In the genomic region with DNA sequence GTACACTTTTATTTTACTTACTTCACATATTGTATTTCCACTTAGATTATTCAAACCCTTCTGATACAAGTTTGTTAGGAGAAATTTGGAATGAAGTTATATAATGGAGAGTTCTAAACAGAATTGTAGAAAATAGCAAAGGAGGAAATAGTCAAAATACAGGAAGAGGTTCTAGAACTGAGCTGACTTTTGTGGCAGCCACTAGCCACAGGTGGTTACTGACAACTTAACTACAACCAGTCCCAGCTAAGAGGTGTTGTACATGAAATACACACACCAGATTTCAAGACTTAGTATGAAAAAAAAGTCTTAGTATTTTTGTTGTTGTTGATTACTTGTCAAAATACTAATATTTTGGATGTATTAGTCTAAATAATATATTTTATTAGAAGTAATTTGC, we compare ENCODE assay signal across 25 cellular contexts.
DNase-seq lines count a peak whose midpoint lies in the region; ATAC-seq and TF ChIP-seq lines count a peak whose summit lies in the region.
"Had no signal": no experiment of that assay in that cellular context is flagged by ENCODE, and none has a peak within 500 bp of the region (broad histone marks: within the 10 kb centered on the region; RNA-seq: fewer than 3 reads in every experiment).

No MANE protein-coding gene starts in this region.

- H3K4me2 ChIP-seq in mammary epithelial cell (ENCODE audit: insufficient read depth, low read depth, low read length) (no peak overlapping the region), smooth muscle cell (no peak overlapping the region), GM23338 (no peak overlapping the region)
- H3K4me2 ChIP-seq: BLaER1 had no signal

- intact Hi-C loops in heart left ventricle (cut with DNase I) (no loop called here), left cardiac atrium (cut with DNase I) (no loop called here), mammary epithelial cell (cut with micrococcal nuclease) (no loop called here)

- no peaks in the 10 kb centered on the region; the same call in 2 of the 3 replicates for H3K9me3 Mint-ChIP-seq in GM23338
- H3K9me3 Mint-ChIP-seq: activated CD4-positive, alpha-beta memory T cell treated with anti-CD3 and anti-CD28 coated beads for 36 hours had no signal

- H3K9me3 ChIP-seq in heart left ventricle (no peaks in the 10 kb centered on the region), mammary epithelial cell (replicated peaks; ENCODE audit: insufficient read depth, low read length) (no peaks in the 10 kb centered on the region), smooth muscle cell (replicated peaks; ENCODE audit: low read depth) (no peaks in the 10 kb centered on the region)
- H3K9me3 ChIP-seq: BLaER1, Caco-2, neutrophil, right lobe of liver, thyroid gland had no signal

- H4K20me1 ChIP-seq in mammary epithelial cell (ENCODE audit: insufficient read depth, low read length) (no peaks in the 10 kb centered on the region), smooth muscle cell (ENCODE audit: low read depth) (no peaks in the 10 kb centered on the region), GM23338 (replicated peaks; ENCODE audit: insufficient read depth) (no peaks in the 10 kb centered on the region)
- H4K20me1 ChIP-seq: BLaER1 had no signal

- H3K4me1 Mint-ChIP-seq in GM23338: peaks cover 15% of the 10 kb centered on the region; the same call in 2 of the 3 replicates

- DNase-seq in heart left ventricle (no peak), left cardiac atrium (no peak), Kasumi-1 (lab: John Stamatoyannopoulos, UW) (peak; percentile 14), mammary epithelial cell (no peak), smooth muscle cell (lab: John Stamatoyannopoulos, UW; ENCODE audit: unreplicated experiment) (no peak), GM23338 (ENCODE audit: low spot score) (no peak), middle frontal gyrus (ENCODE audit: extremely low spot score, low spot score) (no peak)
- DNase-seq in activated naive CD4-positive, alpha-beta T cell treated with Interleukin-2 at 50 U/mL for 16 hours: no peak
- DNase-seq: activated CD4-positive, alpha-beta memory T cell treated with anti-CD3 and anti-CD28 coated beads for 36 hours; activated CD4-positive, alpha-beta T cell treated with anti-CD3 and anti-CD28 coated beads for 1 hour; activated naive CD4-positive, alpha-beta T cell treated with anti-CD3 and anti-CD28 coated beads, Interleukin-2, amount 50 U/mL, for 16 hours; amygdala; brain microvascular endothelial cell; Caco-2; DMS53; NCI-H1048; NCI-H446 treated with DMSO at 0.1 percent for 48 hours; NCI-H82; right lobe of liver; stimulated activated CD4-positive, alpha-beta T cell treated with anti-CD3 and anti-CD28 coated beads, Interleukin-12 subunit alpha, Interleukin-12 subunit beta, amount 100 ng/mL, for 4 hours; stimulated activated CD4-positive, alpha-beta T cell treated with anti-CD3 and anti-CD28 coated beads, Interleukin-4, amount 100 ng/mL, for 1 hour; thyroid gland had no signal

- TF ChIP-seq CTCF in heart left ventricle (IDR thresholded peaks at IDR 0.05) (no peak), mammary epithelial cell (conservative IDR thresholded peaks at IDR 0.05 in 1 of 2, IDR thresholded peaks at IDR 0.05 in 1 of 2; ENCODE audit: extremely low read depth in 1 of 2, insufficient read depth in 1 of 2, low read depth in 1 of 2, low read length in 2 of 2) (no peak), smooth muscle cell (IDR thresholded peaks at IDR 0.05; ENCODE audit: borderline replicate concordance, insufficient read depth, poor library complexity, severe bottlenecking) (no peak), GM23338 (conservative IDR thresholded peaks at IDR 0.05; ENCODE audit: low read depth in 2 of 2) (no peak)

- H3K27me3 Mint-ChIP-seq in GM23338 (ENCODE audit: insufficient read depth, low read depth, poor library complexity): peaks cover 1% of the 10 kb centered on the region
- H3K27me3 Mint-ChIP-seq: activated CD4-positive, alpha-beta memory T cell treated with anti-CD3 and anti-CD28 coated beads for 36 hours had no signal

- H3K27ac ChIP-seq in heart left ventricle (peak overlapping the region in 9 of 12 donors; percentile 4 to 68 (median 39)), mammary epithelial cell (ENCODE audit: insufficient read depth, low read depth, low read length) (no peak overlapping the region), smooth muscle cell (ENCODE audit: low read depth) (no peak overlapping the region), GM23338 (ENCODE audit: low read depth) (no peak overlapping the region)
- H3K27ac ChIP-seq: BLaER1, brain microvascular endothelial cell, HL-60, neutrophil, right lobe of liver, thyroid gland had no signal

- ATAC-seq in heart left ventricle (no peak), left cardiac atrium (no peak), GM23338 (no peak)
- ATAC-seq: right lobe of liver had no signal

- peaks cover 0 to 9% (median 1%) of the 10 kb centered on the region in 12 donors for H3K4me1 ChIP-seq in heart left ventricle
- H3K4me1 ChIP-seq in mammary epithelial cell (ENCODE audit: insufficient read depth, low read length): no peaks in the 10 kb centered on the region
- no peaks in the 10 kb centered on the region for H3K4me1 ChIP-seq in smooth muscle cell (ENCODE audit: low read depth)
- H3K4me1 ChIP-seq in GM23338 (ENCODE audit: insufficient read depth): peaks cover 16% of the 10 kb centered on the region
- H3K4me1 ChIP-seq: BLaER1, Caco-2, right lobe of liver had no signal

- no TSS peak for BruUV-seq in mammary epithelial cell (replicated peaks; lab: Mats Ljungman, UMichigan)

- H3K27me3 ChIP-seq in heart left ventricle: no peaks in the 10 kb centered on the region
- no peaks in the 10 kb centered on the region for H3K27me3 ChIP-seq in mammary epithelial cell (ENCODE audit: insufficient read depth, low read length)
- H3K27me3 ChIP-seq in smooth muscle cell (ENCODE audit: low read depth): no peaks in the 10 kb centered on the region
- no peaks in the 10 kb centered on the region for H3K27me3 ChIP-seq in GM23338 (ENCODE audit: insufficient read depth)
- H3K27me3 ChIP-seq: BLaER1, brain microvascular endothelial cell, neutrophil, right lobe of liver, thyroid gland had no signal

- no peak for TF ChIP-seq POLR2A in heart left ventricle (IDR thresholded peaks at IDR 0.05)

- in situ Hi-C loops in mammary epithelial cell (cut with MboI; ENCODE audit: low sequenced_read_pairs in 2 of 2): no loop called here

- CTCF ChIA-PET in mammary epithelial cell (lab: Charles Lee; ENCODE audit: low non-redundant PET): no interaction called here

- H3K79me2 ChIP-seq in mammary epithelial cell (ENCODE audit: insufficient read depth, low read length) (no peaks in the 10 kb centered on the region), smooth muscle cell (ENCODE audit: low read depth) (no peaks in the 10 kb centered on the region), GM23338 (replicated peaks; ENCODE audit: insufficient read depth) (no peaks in the 10 kb centered on the region)

- no peak overlapping the region for H3K4me3 ChIP-seq in heart left ventricle
- no peak overlapping the region for H3K4me3 ChIP-seq in mammary epithelial cell (replicated peaks in 1 of 3; ENCODE audit: insufficient read depth in 1 of 3, low read depth in 2 of 3, low read length in 3 of 3)
- no peak overlapping the region for H3K4me3 ChIP-seq in smooth muscle cell
- H3K4me3 ChIP-seq in GM23338: no peak overlapping the region
- H3K4me3 ChIP-seq: BLaER1, right lobe of liver, thyroid gland had no signal

- no peak overlapping the region for H3K27ac Mint-ChIP-seq in GM23338
- H3K27ac Mint-ChIP-seq: activated CD4-positive, alpha-beta memory T cell treated with anti-CD3 and anti-CD28 coated beads for 36 hours had no signal

- no peaks in the 10 kb centered on the region for H3K36me3 ChIP-seq in heart left ventricle
- no peaks in the 10 kb centered on the region for H3K36me3 ChIP-seq in mammary epithelial cell (ENCODE audit: insufficient read depth, low read length)
- H3K36me3 ChIP-seq in smooth muscle cell (ENCODE audit: low read depth): no peaks in the 10 kb centered on the region
- no peaks in the 10 kb centered on the region for H3K36me3 ChIP-seq in GM23338 (ENCODE audit: insufficient read depth)
- H3K36me3 ChIP-seq: BLaER1, brain microvascular endothelial cell, neutrophil, right lobe of liver, thyroid gland had no signal

- H3K4me3 Mint-ChIP-seq in GM23338: no peak overlapping the region
- H3K4me3 Mint-ChIP-seq: activated CD4-positive, alpha-beta memory T cell treated with anti-CD3 and anti-CD28 coated beads for 36 hours had no signal

- H3K9me2 ChIP-seq in GM23338 (ENCODE audit: insufficient read depth): no peaks in the 10 kb centered on the region

- dilution Hi-C loops in mammary epithelial cell (cut with HindIII; ENCODE audit: low sequenced_read_pairs): no loop called here

- no peaks in the 10 kb centered on the region for H3K36me3 Mint-ChIP-seq in GM23338 (ENCODE audit: low read depth)
- H3K36me3 Mint-ChIP-seq: activated CD4-positive, alpha-beta memory T cell treated with anti-CD3 and anti-CD28 coated beads for 36 hours had no signal

- H2AFZ ChIP-seq in mammary epithelial cell (ENCODE audit: low read depth, low read length): peak overlapping the region; percentile 78
- peak overlapping the region; percentile 89 for H2AFZ ChIP-seq in smooth muscle cell (ENCODE audit: low read depth)
- no peak overlapping the region for H2AFZ ChIP-seq in GM23338

- H3K9ac ChIP-seq in mammary epithelial cell (ENCODE audit: insufficient read depth, low read length) (no peak overlapping the region), smooth muscle cell (ENCODE audit: low read depth) (no peak overlapping the region)
- H3K9ac ChIP-seq: BLaER1 had no signal

- H3F3A ChIP-seq in smooth muscle cell (ENCODE audit: low read depth) (no peaks in the 10 kb centered on the region), GM23338 (replicated peaks; ENCODE audit: low read depth) (no peaks in the 10 kb centered on the region)

TF ChIP-seq in GM23338, 12 proteins besides CTCF, POLR2A, EP300 and RAD21 (continues in another document):
- TF ChIP-seq NANOG (IDR thresholded peaks at IDR 0.05; ENCODE audit: borderline replicate concordance) (no peak), EZH2 (IDR thresholded peaks at IDR 0.05; ENCODE audit: low read depth, unreplicated experiment) (no peak)

Comparison
In these comparisons a context has a peak if more than half of its experiments do, and no peak if none do; other contexts are left out.
1. DNase-seq: peak in Kasumi-1 (2 of 2); none in heart left ventricle (0 of 5), left cardiac atrium (single experiment), mammary epithelial cell (single experiment), smooth muscle cell (single experiment), GM23338 (single experiment), activated naive CD4-positive, alpha-beta T cell treated with Interleukin-2 at 50 U/mL for 16 hours (single experiment) and middle frontal gyrus (single experiment).
2. H3K27ac ChIP-seq: peak in heart left ventricle (9 of 12); none in mammary epithelial cell (single experiment), smooth muscle cell (single experiment) and GM23338 (single experiment).